In the genomic region with DNA sequence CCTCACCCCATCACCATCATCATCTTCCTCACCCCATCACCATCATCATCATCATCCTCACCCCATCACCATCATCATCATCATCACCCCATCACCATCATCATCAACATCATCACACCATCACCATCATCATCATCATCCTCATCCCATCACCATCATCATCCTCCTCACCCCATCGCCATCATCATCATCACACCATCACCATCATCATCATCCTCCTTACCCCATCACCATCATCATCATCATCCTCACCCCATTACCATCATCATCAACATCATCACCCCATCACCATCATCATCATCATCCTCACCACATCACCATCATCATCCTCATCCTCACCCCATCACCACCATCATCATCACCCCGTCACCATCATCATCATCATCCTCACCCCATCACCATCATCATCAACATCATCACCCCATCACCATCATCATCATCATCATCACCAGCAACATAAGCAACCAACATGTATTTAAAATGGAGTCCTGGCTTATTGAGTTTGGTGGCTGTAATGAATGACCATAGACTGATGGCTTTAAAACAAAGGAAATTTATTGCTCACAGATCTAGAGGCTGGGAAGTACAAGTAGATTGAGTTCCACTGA, we compare ENCODE assay signal across 6 cellular contexts.
"Had no signal": no experiment of that assay in that cellular context is flagged by ENCODE, and none has a peak within 500 bp of the region (broad histone marks: within the 10 kb centered on the region; RNA-seq: fewer than 3 reads in every experiment).

No MANE protein-coding gene starts in this region.

- DNase-seq: H7, KG1 had no signal

- FAIRE-seq: K562 had no signal

- H3K9me3 ChIP-seq: HAP-1 had no signal

- H3K4me2 ChIP-seq: GM23338 had no signal

- H3K4me1 Mint-ChIP-seq: GM23338 had no signal

- ATAC-seq: GM23338, HCT116, K562 had no signal

- H3K9me3 Mint-ChIP-seq: GM23338 had no signal

- H3K27ac Mint-ChIP-seq: GM23338 had no signal

- H3K4me3 Mint-ChIP-seq: GM23338 had no signal

- H3K4me3 ChIP-seq: GM23338, HAP-1, K562 had no signal

- H3K4me1 ChIP-seq: HAP-1 had no signal

- H3K36me3 ChIP-seq: HAP-1 had no signal

- H2AFZ ChIP-seq: GM23338 had no signal
